Comparison of ENCODE assay signal across 21 cellular contexts in the genomic region with DNA sequence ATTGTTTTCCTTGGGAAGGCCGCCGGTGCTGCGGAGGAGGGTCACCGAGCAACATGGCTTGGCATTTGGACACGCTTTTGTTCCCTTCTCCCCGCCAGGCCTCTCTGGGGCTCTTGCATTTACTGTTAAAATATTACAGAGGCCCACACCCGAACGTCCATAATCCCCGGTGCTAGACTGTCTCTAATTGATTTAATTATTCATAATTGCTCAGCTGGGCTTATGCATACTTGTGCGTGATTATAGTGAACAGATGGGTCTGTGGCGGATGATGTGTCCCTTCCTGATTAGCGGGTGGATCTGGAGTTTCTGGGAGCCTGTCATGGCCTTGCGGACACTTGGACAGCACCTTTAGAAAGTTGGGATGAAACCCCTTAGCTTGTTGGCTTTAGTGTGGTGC.
"Had no signal": no experiment of that assay in that cellular context is flagged by ENCODE, and none has a peak within 500 bp of the region (broad histone marks: within the 10 kb centered on the region; RNA-seq: fewer than 3 reads in every experiment).

No MANE protein-coding gene starts in this region.

- H3K36me3 ChIP-seq: adrenal gland, ascending aorta, brain microvascular endothelial cell, heart left ventricle, left lung, lower lobe of right lung, right lobe of liver, thoracic aorta had no signal

- H3K4me3 ChIP-seq: adrenal gland, ascending aorta, heart left ventricle, left lung, lower lobe of right lung, right lobe of liver, thoracic aorta had no signal

- DNase-seq: activated CD4-positive, alpha-beta T cell treated with anti-CD3 and anti-CD28 coated beads for 48 hours; activated CD8-positive, alpha-beta memory T cell treated with anti-CD3 and anti-CD28 coated beads for 24 hours; activated naive CD4-positive, alpha-beta T cell treated with anti-CD3 and anti-CD28 coated beads for 36 hours; activated naive CD8-positive, alpha-beta T cell treated with anti-CD3 and anti-CD28 coated beads for 36 hours; adrenal gland; brain microvascular endothelial cell; cortex of kidney; effector memory CD8-positive, alpha-beta T cell; heart left ventricle; hypothalamus; left lung; lower lobe of right lung; mesenchymal stem cell; naive thymus-derived CD8-positive, alpha-beta T cell; right lobe of liver; stimulated activated CD4-positive, alpha-beta T cell treated with anti-CD3 and anti-CD28 coated beads, Interleukin-2, amount 100 ng/mL, for 48 hours; stimulated activated naive CD8-positive, alpha-beta T cell treated with anti-CD3 and anti-CD28 coated beads, Interleukin-15, Interleukin-2, amounts not matched to agents 100 U/mL and 50 U/mL, for 24 hours; trophoblast cell had no signal

- H3K27ac ChIP-seq: adrenal gland, ascending aorta, brain microvascular endothelial cell, heart left ventricle, left lung, lower lobe of right lung, right lobe of liver, thoracic aorta, VCaP had no signal

- H3K27me3 ChIP-seq: adrenal gland, ascending aorta, right lobe of liver had no signal

- H3K4me3 Mint-ChIP-seq: activated naive CD4-positive, alpha-beta T cell treated with anti-CD3 and anti-CD28 coated beads for 36 hours; activated naive CD8-positive, alpha-beta T cell treated with anti-CD3 and anti-CD28 coated beads for 36 hours; effector memory CD8-positive, alpha-beta T cell; naive thymus-derived CD8-positive, alpha-beta T cell had no signal

- H3K9me3 Mint-ChIP-seq: activated naive CD4-positive, alpha-beta T cell treated with anti-CD3 and anti-CD28 coated beads for 36 hours; activated naive CD8-positive, alpha-beta T cell treated with anti-CD3 and anti-CD28 coated beads for 36 hours; effector memory CD8-positive, alpha-beta T cell had no signal

- H3K27ac Mint-ChIP-seq: activated naive CD4-positive, alpha-beta T cell treated with anti-CD3 and anti-CD28 coated beads for 36 hours; activated naive CD8-positive, alpha-beta T cell treated with anti-CD3 and anti-CD28 coated beads for 36 hours; effector memory CD8-positive, alpha-beta T cell; naive thymus-derived CD8-positive, alpha-beta T cell had no signal

- H3K9me3 ChIP-seq: adrenal gland, ascending aorta, heart left ventricle, left lung, lower lobe of right lung, right lobe of liver, thoracic aorta had no signal

- H3K4me1 ChIP-seq: adrenal gland, ascending aorta, heart left ventricle, left lung, lower lobe of right lung, right lobe of liver had no signal
